Comparison of ENCODE assay signal across 1 cellular context in the genomic region with DNA sequence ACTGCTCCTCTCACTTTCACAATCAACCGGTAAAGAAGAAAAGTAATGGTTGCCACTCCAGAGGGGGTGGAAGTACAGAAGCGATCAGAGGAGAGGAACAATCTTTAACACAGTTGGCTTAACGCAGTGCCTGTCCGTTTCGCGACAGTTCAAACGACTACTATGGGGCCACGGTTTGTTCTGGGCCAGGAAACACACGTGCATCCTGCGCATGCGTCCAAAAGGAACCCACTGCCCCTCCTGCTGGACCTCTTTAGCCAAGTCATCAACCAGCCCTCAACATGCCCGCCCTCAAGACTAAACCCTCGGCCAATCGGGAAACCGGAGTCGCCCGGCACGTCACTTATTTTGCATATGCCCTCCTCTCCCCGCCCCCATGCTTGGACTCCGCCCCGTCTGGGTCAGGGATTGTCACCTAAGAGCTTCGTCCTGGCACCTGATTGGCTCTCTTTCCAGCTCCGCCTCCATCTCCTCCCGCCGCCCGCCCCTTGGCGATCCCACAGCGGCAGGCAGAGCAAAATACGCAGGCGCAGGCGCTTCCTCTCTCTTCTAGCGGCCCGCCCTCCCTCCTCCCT.
TF ChIP-seq lines count a peak whose summit lies in the region.

No MANE protein-coding gene starts in this region.

TF ChIP-seq in HepG2, 621 proteins besides CTCF, POLR2A, EP300 and RAD21 (continued from another document and continues in another):
- peak; percentile 61; the same call in 1 of the 2 replicates for TF ChIP-seq NR2C2 (CRISPR knock-in tag; IDR thresholded peaks at IDR 0.05; ENCODE audit: borderline replicate concordance)
- no peak for TF ChIP-seq ZFP37 (CRISPR knock-in tag; IDR thresholded peaks at IDR 0.05; ENCODE audit: borderline replicate concordance)
- 0 out of 2 replicates have a peak, but pooled peaks have one; percentile 57 for TF ChIP-seq ZNF790 (CRISPR knock-in tag; IDR thresholded peaks at IDR 0.05; ENCODE audit: borderline replicate concordance)
- TF ChIP-seq, protein P1, sequence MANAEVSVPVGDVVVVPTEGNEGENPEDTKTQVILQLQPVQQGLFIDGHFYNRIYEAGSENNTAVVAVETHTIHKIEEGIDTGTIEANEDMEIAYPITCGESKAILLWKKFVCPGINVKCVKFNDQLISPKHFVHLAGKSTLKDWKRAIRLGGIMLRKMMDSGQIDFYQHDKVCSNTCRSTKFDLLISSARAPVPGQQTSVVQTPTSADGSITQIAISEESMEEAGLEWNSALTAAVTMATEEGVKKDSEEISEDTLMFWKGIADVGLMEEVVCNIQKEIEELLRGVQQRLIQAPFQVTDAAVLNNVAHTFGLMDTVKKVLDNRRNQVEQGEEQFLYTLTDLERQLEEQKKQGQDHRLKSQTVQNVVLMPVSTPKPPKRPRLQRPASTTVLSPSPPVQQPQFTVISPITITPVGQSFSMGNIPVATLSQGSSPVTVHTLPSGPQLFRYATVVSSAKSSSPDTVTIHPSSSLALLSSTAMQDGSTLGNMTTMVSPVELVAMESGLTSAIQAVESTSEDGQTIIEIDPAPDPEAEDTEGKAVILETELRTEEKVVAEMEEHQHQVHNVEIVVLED (CRISPR knock-in tag; IDR thresholded peaks at IDR 0.05; ENCODE audit: borderline replicate concordance) = peak; percentile 35; the same call in 1 of the 2 replicates
- no peak for TF ChIP-seq ZNF296 (CRISPR knock-in tag; conservative IDR thresholded peaks at IDR 0.05)
- peak; percentile 61; the same call in 1 of the 2 replicates for TF ChIP-seq FOXK2 (IDR thresholded peaks at IDR 0.05)
- TF ChIP-seq TBX2 (CRISPR knock-in tag; IDR thresholded peaks at IDR 0.05; ENCODE audit: borderline replicate concordance) = peak; percentile 83
- no peak for TF ChIP-seq ZNF431 (CRISPR knock-in tag; IDR thresholded peaks at IDR 0.05; ENCODE audit: borderline replicate concordance, low read depth)
- TF ChIP-seq YEATS4 (CRISPR knock-in tag; IDR thresholded peaks at IDR 0.05; ENCODE audit: borderline replicate concordance) = no peak
- no peak for TF ChIP-seq CHCHD3 (CRISPR knock-in tag; IDR thresholded peaks at IDR 0.05)
- TF ChIP-seq ZNF274 (CRISPR knock-in tag; IDR thresholded peaks at IDR 0.05) = no peak
- peak; percentile 45; the same call in 1 of the 2 replicates for TF ChIP-seq NFE2L2 (IDR thresholded peaks at IDR 0.05; ENCODE audit: low read length)
- TF ChIP-seq TARDBP (CRISPR knock-in tag; IDR thresholded peaks at IDR 0.05) = 0 out of 2 replicates have a peak, but pooled peaks have one; percentile 32
- TF ChIP-seq IRX3 (CRISPR knock-in tag; IDR thresholded peaks at IDR 0.05; ENCODE audit: borderline replicate concordance, low read depth) = no peak
- 0 out of 2 replicates have a peak, but pooled peaks have one; percentile 49 for TF ChIP-seq REPIN1 (CRISPR knock-in tag; IDR thresholded peaks at IDR 0.05; ENCODE audit: borderline replicate concordance, low read depth)
- TF ChIP-seq, protein P2, sequence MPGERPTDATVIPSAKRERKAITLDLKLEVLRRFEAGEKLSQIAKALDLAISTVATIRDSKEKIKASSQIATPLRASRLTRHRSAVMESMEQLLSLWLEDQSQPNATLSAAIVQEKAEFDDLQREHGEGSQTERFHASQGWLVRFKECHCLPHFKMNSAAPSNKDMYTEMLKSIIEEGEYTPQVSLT (CRISPR knock-in tag; IDR thresholded peaks at IDR 0.05; ENCODE audit: borderline replicate concordance, low read depth) = no peak
- TF ChIP-seq NFKBIZ (CRISPR knock-in tag; IDR thresholded peaks at IDR 0.05) = peak; percentile 67
- TF ChIP-seq, protein P3, sequence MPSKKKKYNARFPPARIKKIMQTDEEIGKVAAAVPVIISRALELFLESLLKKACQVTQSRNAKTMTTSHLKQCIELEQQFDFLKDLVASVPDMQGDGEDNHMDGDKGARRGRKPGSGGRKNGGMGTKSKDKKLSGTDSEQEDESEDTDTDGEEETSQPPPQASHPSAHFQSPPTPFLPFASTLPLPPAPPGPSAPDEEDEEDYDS (CRISPR knock-in tag; IDR thresholded peaks at IDR 0.05) = peak; percentile 86
- no peak for TF ChIP-seq ZNF503 (CRISPR knock-in tag; IDR thresholded peaks at IDR 0.05)
- TF ChIP-seq SMARCC2 (IDR thresholded peaks at IDR 0.05) = no peak
- 0 out of 2 replicates have a peak, but pooled peaks have one; percentile 8 for TF ChIP-seq POGZ (CRISPR knock-in tag; IDR thresholded peaks at IDR 0.05)
- no peak for TF ChIP-seq ZNF788 (CRISPR knock-in tag; IDR thresholded peaks at IDR 0.05; ENCODE audit: borderline replicate concordance)
- TF ChIP-seq, protein P4, sequence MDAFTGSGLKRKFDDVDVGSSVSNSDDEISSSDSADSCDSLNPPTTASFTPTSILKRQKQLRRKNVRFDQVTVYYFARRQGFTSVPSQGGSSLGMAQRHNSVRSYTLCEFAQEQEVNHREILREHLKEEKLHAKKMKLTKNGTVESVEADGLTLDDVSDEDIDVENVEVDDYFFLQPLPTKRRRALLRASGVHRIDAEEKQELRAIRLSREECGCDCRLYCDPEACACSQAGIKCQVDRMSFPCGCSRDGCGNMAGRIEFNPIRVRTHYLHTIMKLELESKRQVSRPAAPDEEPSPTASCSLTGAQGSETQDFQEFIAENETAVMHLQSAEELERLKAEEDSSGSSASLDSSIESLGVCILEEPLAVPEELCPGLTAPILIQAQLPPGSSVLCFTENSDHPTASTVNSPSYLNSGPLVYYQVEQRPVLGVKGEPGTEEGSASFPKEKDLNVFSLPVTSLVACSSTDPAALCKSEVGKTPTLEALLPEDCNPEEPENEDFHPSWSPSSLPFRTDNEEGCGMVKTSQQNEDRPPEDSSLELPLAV (CRISPR knock-in tag; conservative IDR thresholded peaks at IDR 0.05; ENCODE audit: low read depth) = no peak
- TF ChIP-seq ZNF674 (CRISPR knock-in tag; IDR thresholded peaks at IDR 0.05; ENCODE audit: low read depth) = no peak
- peak; percentile 25; the same call in 1 of the 2 replicates for TF ChIP-seq ZNF710 (CRISPR knock-in tag; IDR thresholded peaks at IDR 0.05; ENCODE audit: borderline replicate concordance)
- TF ChIP-seq ZNF772 (CRISPR knock-in tag; IDR thresholded peaks at IDR 0.05) = no peak
- peak; percentile 79; the same call in 1 of the 2 replicates for TF ChIP-seq HMGXB3 (CRISPR knock-in tag; IDR thresholded peaks at IDR 0.05; ENCODE audit: borderline replicate concordance)
- no peak for TF ChIP-seq ZNF496 (CRISPR knock-in tag; IDR thresholded peaks at IDR 0.05; ENCODE audit: insufficient replicate concordance)
- no peak for TF ChIP-seq ZNF292 (CRISPR knock-in tag; IDR thresholded peaks at IDR 0.05; ENCODE audit: borderline replicate concordance, low read depth)
- TF ChIP-seq PAF1 (CRISPR knock-in tag; IDR thresholded peaks at IDR 0.05) = no peak
- TF ChIP-seq CCDC6 (CRISPR knock-in tag; IDR thresholded peaks at IDR 0.05) = no peak
- peak; percentile 68; the same call in 1 of the 2 replicates for TF ChIP-seq SIN3A (IDR thresholded peaks at IDR 0.05; ENCODE audit: borderline replicate concordance, low read depth, low read length)
- no peak for TF ChIP-seq CHD2 (IDR thresholded peaks at IDR 0.05; ENCODE audit: low read depth, low read length)
- no peak for TF ChIP-seq ZNF766 (CRISPR knock-in tag; IDR thresholded peaks at IDR 0.05; ENCODE audit: borderline replicate concordance)
- TF ChIP-seq, protein P5, sequence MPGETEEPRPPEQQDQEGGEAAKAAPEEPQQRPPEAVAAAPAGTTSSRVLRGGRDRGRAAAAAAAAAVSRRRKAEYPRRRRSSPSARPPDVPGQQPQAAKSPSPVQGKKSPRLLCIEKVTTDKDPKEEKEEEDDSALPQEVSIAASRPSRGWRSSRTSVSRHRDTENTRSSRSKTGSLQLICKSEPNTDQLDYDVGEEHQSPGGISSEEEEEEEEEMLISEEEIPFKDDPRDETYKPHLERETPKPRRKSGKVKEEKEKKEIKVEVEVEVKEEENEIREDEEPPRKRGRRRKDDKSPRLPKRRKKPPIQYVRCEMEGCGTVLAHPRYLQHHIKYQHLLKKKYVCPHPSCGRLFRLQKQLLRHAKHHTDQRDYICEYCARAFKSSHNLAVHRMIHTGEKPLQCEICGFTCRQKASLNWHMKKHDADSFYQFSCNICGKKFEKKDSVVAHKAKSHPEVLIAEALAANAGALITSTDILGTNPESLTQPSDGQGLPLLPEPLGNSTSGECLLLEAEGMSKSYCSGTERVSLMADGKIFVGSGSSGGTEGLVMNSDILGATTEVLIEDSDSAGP (CRISPR knock-in tag; IDR thresholded peaks at IDR 0.05; ENCODE audit: borderline replicate concordance) = peak; percentile 31; the same call in 1 of the 2 replicates
- no peak for TF ChIP-seq ZSCAN29 (CRISPR knock-in tag; conservative IDR thresholded peaks at IDR 0.05)
- no peak for TF ChIP-seq NAIF1 (CRISPR knock-in tag; IDR thresholded peaks at IDR 0.05; ENCODE audit: borderline replicate concordance)
